Comparison of ENCODE assay signal across 1 cellular context in genomic region chr7:77797734-77798393, GRCh38.
TF ChIP-seq lines count a peak whose summit lies in the region.

No MANE protein-coding gene starts in this region.

TF ChIP-seq in HepG2, 621 proteins besides CTCF, POLR2A, EP300 and RAD21 (continued from another document and continues in another):
- peak; percentile 73 for TF ChIP-seq HNF1B (CRISPR knock-in tag; IDR thresholded peaks at IDR 0.05)
- TF ChIP-seq TFAP4 (IDR thresholded peaks at IDR 0.05; ENCODE audit: borderline replicate concordance, low read depth), result no peak; the same call in 1 of the 2 replicates
- no peak for TF ChIP-seq ZNF788 (CRISPR knock-in tag; IDR thresholded peaks at IDR 0.05; ENCODE audit: borderline replicate concordance)
- no peak for TF ChIP-seq BATF2 (CRISPR knock-in tag; IDR thresholded peaks at IDR 0.05)
- TF ChIP-seq ZFP36 (IDR thresholded peaks at IDR 0.05; ENCODE audit: borderline replicate concordance, low read depth, low read length, partially characterized antibody), result no peak
- no peak for TF ChIP-seq NFKB2 (CRISPR knock-in tag; IDR thresholded peaks at IDR 0.05; ENCODE audit: borderline replicate concordance)
- no peak for TF ChIP-seq ZBTB2 (CRISPR knock-in tag; IDR thresholded peaks at IDR 0.05; ENCODE audit: low read depth)
- no peak for TF ChIP-seq ARHGAP35 (CRISPR knock-in tag; IDR thresholded peaks at IDR 0.05; ENCODE audit: borderline replicate concordance)
- no peak for TF ChIP-seq ZMAT3 (CRISPR knock-in tag; conservative IDR thresholded peaks at IDR 0.05)
- no peak for TF ChIP-seq NFIC (IDR thresholded peaks at IDR 0.05; ENCODE audit: low read length)
- no peak for TF ChIP-seq HHEX (CRISPR knock-in tag; IDR thresholded peaks at IDR 0.05)
- TF ChIP-seq HNF1A (IDR thresholded peaks at IDR 0.05; ENCODE audit: low read depth), result no peak
- TF ChIP-seq HNF1A (CRISPR knock-in tag; IDR thresholded peaks at IDR 0.05; ENCODE audit: borderline replicate concordance), result 0 out of 2 replicates have a peak, but pooled peaks have one; percentile 20
- no peak for TF ChIP-seq ELK4 (CRISPR knock-in tag; IDR thresholded peaks at IDR 0.05; ENCODE audit: borderline replicate concordance)
- no peak for TF ChIP-seq FLYWCH1 (CRISPR knock-in tag; IDR thresholded peaks at IDR 0.05)
- TF ChIP-seq ZNF879 (CRISPR knock-in tag; IDR thresholded peaks at IDR 0.05), result no peak
- TF ChIP-seq ZBTB26 (CRISPR knock-in tag; IDR thresholded peaks at IDR 0.05; ENCODE audit: borderline replicate concordance), result no peak
- no peak for TF ChIP-seq ZNF329 (CRISPR knock-in tag; IDR thresholded peaks at IDR 0.05; ENCODE audit: low read depth)
- peak; percentile 60; the same call in 1 of the 2 replicates for TF ChIP-seq KDM5B (CRISPR knock-in tag; IDR thresholded peaks at IDR 0.05; ENCODE audit: borderline replicate concordance)
- TF ChIP-seq MTF1 (CRISPR knock-in tag; IDR thresholded peaks at IDR 0.05), result no peak
- TF ChIP-seq ZNF558 (CRISPR knock-in tag; IDR thresholded peaks at IDR 0.05; ENCODE audit: borderline replicate concordance), result no peak
- TF ChIP-seq HMG20A (CRISPR knock-in tag; IDR thresholded peaks at IDR 0.05; ENCODE audit: borderline replicate concordance), result no peak
- no peak for TF ChIP-seq ZNF414 (CRISPR knock-in tag; IDR thresholded peaks at IDR 0.05)
- TF ChIP-seq HOXA5 (CRISPR knock-in tag; IDR thresholded peaks at IDR 0.05), result no peak
- no peak for TF ChIP-seq MZF1 (CRISPR knock-in tag; IDR thresholded peaks at IDR 0.05; ENCODE audit: borderline replicate concordance)
- no peak for TF ChIP-seq HNF4A (CRISPR knock-in tag; IDR thresholded peaks at IDR 0.05)
- TF ChIP-seq HOXA7 (CRISPR knock-in tag; IDR thresholded peaks at IDR 0.05), result no peak
- TF ChIP-seq PHF8 (CRISPR knock-in tag; IDR thresholded peaks at IDR 0.05), result peak; percentile 73
- TF ChIP-seq ETV6 (CRISPR knock-in tag; conservative IDR thresholded peaks at IDR 0.05), result no peak
- no peak for TF ChIP-seq FOXJ3 (CRISPR knock-in tag; IDR thresholded peaks at IDR 0.05; ENCODE audit: borderline replicate concordance)
- no peak for TF ChIP-seq ZNF644 (CRISPR knock-in tag; IDR thresholded peaks at IDR 0.05; ENCODE audit: low read depth)
- no peak for TF ChIP-seq DNMT1 (CRISPR knock-in tag; IDR thresholded peaks at IDR 0.05)
- TF ChIP-seq NR0B2 (CRISPR knock-in tag; IDR thresholded peaks at IDR 0.05), result 0 out of 2 replicates have a peak, but pooled peaks have one; percentile 49
- no peak for TF ChIP-seq SP5 (CRISPR knock-in tag; IDR thresholded peaks at IDR 0.05; ENCODE audit: borderline replicate concordance, low read depth)
- 0 out of 2 replicates have a peak, but pooled peaks have one; percentile 23 for TF ChIP-seq ATAD3A (CRISPR knock-in tag; IDR thresholded peaks at IDR 0.05)
- TF ChIP-seq ZNF891 (CRISPR knock-in tag; IDR thresholded peaks at IDR 0.05), result no peak
- TF ChIP-seq NR2F6 (IDR thresholded peaks at IDR 0.05), result no peak
- no peak for TF ChIP-seq NR2F6 (CRISPR knock-in tag; IDR thresholded peaks at IDR 0.05)
- no peak for TF ChIP-seq KDM6A (CRISPR knock-in tag; IDR thresholded peaks at IDR 0.05; ENCODE audit: low read depth)
- no peak for TF ChIP-seq RARG (CRISPR knock-in tag; IDR thresholded peaks at IDR 0.05; ENCODE audit: low read depth)
- no peak for TF ChIP-seq GMEB1 (CRISPR knock-in tag; IDR thresholded peaks at IDR 0.05; ENCODE audit: borderline replicate concordance)
- no peak for TF ChIP-seq ZBTB14 (CRISPR knock-in tag; IDR thresholded peaks at IDR 0.05)
- TF ChIP-seq ZBTB8A (CRISPR knock-in tag; IDR thresholded peaks at IDR 0.05; ENCODE audit: borderline replicate concordance, low read depth), result no peak
- TF ChIP-seq MBNL3 (CRISPR knock-in tag; conservative IDR thresholded peaks at IDR 0.05), result no peak
- TF ChIP-seq FOXO1 (CRISPR knock-in tag; IDR thresholded peaks at IDR 0.05), result no peak
- TF ChIP-seq ZNF850 (CRISPR knock-in tag; conservative IDR thresholded peaks at IDR 0.05), result no peak
- no peak for TF ChIP-seq ZNF44 (CRISPR knock-in tag; IDR thresholded peaks at IDR 0.05)
- no peak for TF ChIP-seq ETS1 (CRISPR knock-in tag; IDR thresholded peaks at IDR 0.05)
- TF ChIP-seq HIVEP1 (CRISPR knock-in tag; IDR thresholded peaks at IDR 0.05), result 0 out of 2 replicates have a peak, but pooled peaks have one; percentile 49
- no peak for TF ChIP-seq SPEN (CRISPR knock-in tag; IDR thresholded peaks at IDR 0.05; ENCODE audit: low read depth)
- no peak for TF ChIP-seq PCBP1 (IDR thresholded peaks at IDR 0.05; ENCODE audit: borderline replicate concordance, low read depth, low read length)
- no peak for TF ChIP-seq CBX2 (IDR thresholded peaks at IDR 0.05; ENCODE audit: low read depth, low read length)
- TF ChIP-seq CBX2 (CRISPR knock-in tag; IDR thresholded peaks at IDR 0.05; ENCODE audit: low read depth), result no peak
- TF ChIP-seq SIX4 (CRISPR knock-in tag; IDR thresholded peaks at IDR 0.05), result no peak; the same call in 1 of the 2 replicates
- TF ChIP-seq JARID2 (CRISPR knock-in tag; IDR thresholded peaks at IDR 0.05; ENCODE audit: insufficient replicate concordance), result no peak
